Comparison of ENCODE assay signal across 17 cellular contexts in the genomic region with DNA sequence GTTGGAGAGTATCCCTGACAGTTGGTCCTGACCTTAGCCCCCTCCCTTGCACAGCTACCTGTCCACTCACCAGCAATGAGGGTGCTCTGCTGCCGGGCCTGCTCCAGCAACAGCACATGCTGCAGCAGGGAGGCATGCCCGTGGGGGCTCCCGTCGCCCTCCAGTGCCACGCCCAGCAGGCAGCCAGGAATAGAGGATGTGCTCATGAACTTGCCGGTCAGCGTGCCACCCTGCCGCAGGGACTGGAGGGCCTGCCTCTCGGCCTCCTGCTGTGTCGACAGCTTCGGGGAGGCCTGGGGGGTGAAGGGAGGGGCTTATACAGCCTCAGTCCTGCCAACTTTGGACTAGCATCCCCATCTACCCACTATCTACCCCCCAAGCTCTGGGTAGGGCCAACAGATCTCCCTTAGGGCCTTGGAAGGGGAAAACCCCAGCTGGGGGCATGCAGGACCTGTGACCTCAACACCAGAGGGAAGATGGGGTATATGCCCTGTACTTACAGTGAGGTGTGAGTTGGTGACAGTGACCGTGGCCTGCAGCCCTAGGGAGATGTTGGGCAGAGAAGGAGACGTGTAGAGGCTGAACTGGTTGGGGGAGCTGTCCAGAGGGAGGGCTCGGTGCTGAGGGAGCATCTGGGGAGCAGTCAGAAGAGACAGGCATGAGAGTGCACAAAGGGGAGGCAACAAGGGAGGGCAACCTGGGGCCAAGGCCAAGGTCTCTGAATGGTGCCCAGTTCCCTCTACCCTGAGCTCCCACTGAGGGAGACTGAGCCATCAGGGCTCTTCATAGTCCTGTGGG. TPM values are rescaled to one million over a fixed set of nuclear protein-coding genes. Genes with fewer than 3 reads are reported as not detected.
A peak's percentile ranks its signal among the peaks of the same experiment; 100 is the strongest.
DNase-seq lines count a peak whose midpoint lies in the region; ATAC-seq and TF ChIP-seq lines count a peak whose summit lies in the region.
"Had no signal": no experiment of that assay in that cellular context is flagged by ENCODE, and none has a peak within 500 bp of the region (broad histone marks: within the 10 kb centered on the region; RNA-seq: fewer than 3 reads in every experiment).

No MANE protein-coding gene starts in this region.

- no peaks in the 10 kb centered on the region for H3K9me3 Mint-ChIP-seq in activated naive CD8-positive, alpha-beta T cell (ENCODE audit: low read depth)
- no peaks in the 10 kb centered on the region for H3K9me3 Mint-ChIP-seq in activated naive CD8-positive, alpha-beta T cell treated with anti-CD3 and anti-CD28 coated beads, Interleukin-2, amount 50 U/mL, for 24 hours
- H3K9me3 Mint-ChIP-seq in glutamatergic neuron (ENCODE audit: unreplicated experiment) = peaks cover 3% of the 10 kb centered on the region

- no peak for ATAC-seq in activated naive CD8-positive, alpha-beta T cell treated with anti-CD3 and anti-CD28 coated beads, Interleukin-2, amount 50 U/mL, for 24 hours
- ATAC-seq in upper lobe of right lung (no peak), HG02798 (IDR thresholded peaks at IDR 0.05; ENCODE audit: poor library complexity, unreplicated experiment) (no peak)

- intact Hi-C loops in upper lobe of right lung (cut with DNase I) = no loop called here

- no peak for DNase-seq in activated naive CD8-positive, alpha-beta T cell treated with anti-CD3 and anti-CD28 coated beads, Interleukin-2, amount 50 U/mL, for 24 hours
- DNase-seq in glutamatergic neuron (no peak), upper lobe of right lung (peak; percentile 36), tibial nerve (ENCODE audit: low spot score in 2 of 2) (no peak)
- DNase-seq: BE2C, Calu3, DMS53, IMR-90, NCI-H1105 treated with DMSO at 0.1 percent for 48 hours, NCI-H187 treated with DMSO at 0.1 percent for 48 hours, NCI-H345, NCI-H526 treated with DMSO at 0.1 percent for 48 hours, SHP77 treated with DMSO at 0.1 percent for 48 hours had no signal

- H3K4me1 ChIP-seq in upper lobe of right lung = peaks cover 11% of the 10 kb centered on the region
- H3K4me1 ChIP-seq in tibial nerve = peaks cover 0 to 35% (median 18%) of the 10 kb centered on the region in 4 donors

- 83 to 86% methylated on average over 9 to 13 of the region's 14 CpGs for WGBS in tibial nerve, 2 donors

- H3K27me3 ChIP-seq in upper lobe of right lung (no peaks in the 10 kb centered on the region), tibial nerve (no peaks in the 10 kb centered on the region)
- H3K27me3 ChIP-seq: BE2C had no signal

- H3K36me3 Mint-ChIP-seq in activated naive CD8-positive, alpha-beta T cell = peaks cover 2% of the 10 kb centered on the region
- peaks cover 2% of the 10 kb centered on the region for H3K36me3 Mint-ChIP-seq in activated naive CD8-positive, alpha-beta T cell treated with anti-CD3 and anti-CD28 coated beads, Interleukin-2, amount 50 U/mL, for 24 hours (ENCODE audit: low read depth)
- peaks cover 3% of the 10 kb centered on the region for H3K36me3 Mint-ChIP-seq in glutamatergic neuron (ENCODE audit: unreplicated experiment)

- no peak overlapping the region for H3K4me3 Mint-ChIP-seq in activated naive CD8-positive, alpha-beta T cell
- H3K4me3 Mint-ChIP-seq in activated naive CD8-positive, alpha-beta T cell treated with anti-CD3 and anti-CD28 coated beads, Interleukin-2, amount 50 U/mL, for 24 hours = no peak overlapping the region
- H3K4me3 Mint-ChIP-seq in glutamatergic neuron (ENCODE audit: unreplicated experiment) = no peak overlapping the region
- H3K4me3 Mint-ChIP-seq: CD4-positive, alpha-beta memory T cell had no signal

- H3K4me3 ChIP-seq in upper lobe of right lung (no peak overlapping the region), tibial nerve (no peak overlapping the region)

- H3K27ac ChIP-seq in upper lobe of right lung = no peak overlapping the region
- no peak overlapping the region for H3K27ac ChIP-seq in tibial nerve
- H3K27ac ChIP-seq: 22Rv1 had no signal

- H3K4me1 Mint-ChIP-seq in activated naive CD8-positive, alpha-beta T cell (ENCODE audit: low read depth) = peaks cover 17% of the 10 kb centered on the region
- H3K4me1 Mint-ChIP-seq in activated naive CD8-positive, alpha-beta T cell treated with anti-CD3 and anti-CD28 coated beads, Interleukin-2, amount 50 U/mL, for 24 hours = peaks cover 21% of the 10 kb centered on the region
- H3K4me1 Mint-ChIP-seq in glutamatergic neuron (ENCODE audit: low read depth, unreplicated experiment) = peaks cover 18% of the 10 kb centered on the region

- H3K36me3 ChIP-seq in upper lobe of right lung = peaks cover 64% of the 10 kb centered on the region
- H3K36me3 ChIP-seq in tibial nerve = peaks cover 7 to 75% (median 22%) of the 10 kb centered on the region in 3 donors

- peak overlapping the region; percentile 3 for H3K27ac Mint-ChIP-seq in activated naive CD8-positive, alpha-beta T cell
- H3K27ac Mint-ChIP-seq in activated naive CD8-positive, alpha-beta T cell treated with anti-CD3 and anti-CD28 coated beads, Interleukin-2, amount 50 U/mL, for 24 hours = no peak overlapping the region
- peak overlapping the region; percentile 20 for H3K27ac Mint-ChIP-seq in glutamatergic neuron (ENCODE audit: unreplicated experiment)
- H3K27ac Mint-ChIP-seq: CD4-positive, alpha-beta memory T cell had no signal

- no peaks in the 10 kb centered on the region for H3K9me3 ChIP-seq in upper lobe of right lung
- no peaks in the 10 kb centered on the region for H3K9me3 ChIP-seq in tibial nerve
- H3K9me3 ChIP-seq: BE2C had no signal

- TF ChIP-seq EP300 in tibial nerve (IDR thresholded peaks at IDR 0.05) = no peak

- TF ChIP-seq CTCF in glutamatergic neuron (IDR thresholded peaks at IDR 0.05; ENCODE audit: partially characterized antibody, unreplicated experiment) (no peak), upper lobe of right lung (IDR thresholded peaks at IDR 0.05) (no peak), tibial nerve (IDR thresholded peaks at IDR 0.05) (no peak)

- TF ChIP-seq POLR2A in tibial nerve (IDR thresholded peaks at IDR 0.05) = no peak

- no peaks in the 10 kb centered on the region for H3K27me3 Mint-ChIP-seq in activated naive CD8-positive, alpha-beta T cell
- H3K27me3 Mint-ChIP-seq in activated naive CD8-positive, alpha-beta T cell treated with anti-CD3 and anti-CD28 coated beads, Interleukin-2, amount 50 U/mL, for 24 hours = no peaks in the 10 kb centered on the region
- peaks cover 14% of the 10 kb centered on the region for H3K27me3 Mint-ChIP-seq in glutamatergic neuron (ENCODE audit: unreplicated experiment)
- H3K27me3 Mint-ChIP-seq: CD4-positive, alpha-beta memory T cell had no signal

RNA-seq across cellular contexts. Expression of a gene that starts 20.9 kb away (rescaled TPM):
- total RNA-seq in glutamatergic neuron (ENCODE audit: unreplicated experiment) = 51.2 TPM
- total RNA-seq in upper lobe of right lung = 39.7 TPM
- total RNA-seq in tibial nerve = 10 to 100 TPM; 24.9 to 68.7 (median 36.2) TPM

RNA-seq across cellular contexts. Expression of a gene that starts 24.9 kb away (rescaled TPM):
- 57.9 TPM for total RNA-seq in glutamatergic neuron (ENCODE audit: unreplicated experiment)
- total RNA-seq in upper lobe of right lung = 39.8 TPM
- total RNA-seq in tibial nerve = 10 to 100 TPM; 18.2 to 37.2 (median 23.9) TPM

RNA-seq across cellular contexts. Expression of a gene that starts 32.0 kb away (rescaled TPM):
- total RNA-seq in glutamatergic neuron (ENCODE audit: unreplicated experiment) (185 TPM), upper lobe of right lung (55.3 TPM), tibial nerve (100 to 1,000 TPM in 3 of 4 donors, 10 to 100 TPM in 1; 99.8 to 201 (median 125) TPM)

RNA-seq across cellular contexts. Expression of a gene that starts 50.3 kb away (rescaled TPM):
- total RNA-seq in glutamatergic neuron (ENCODE audit: unreplicated experiment) = 3.2 TPM
- 0.35 TPM for total RNA-seq in upper lobe of right lung
- 1 to 10 TPM; 1.5 to 2.7 (median 2.1) TPM for total RNA-seq in tibial nerve
